Comparison of ENCODE assay signal across 8 cellular contexts in genomic region chr1:966135-966602, GRCh38. TPM values are rescaled to one million over a fixed set of nuclear protein-coding genes. Genes with fewer than 3 reads are reported as not detected.
A peak's percentile ranks its signal among the peaks of the same experiment; 100 is the strongest.
DNase-seq lines count a peak whose midpoint lies in the region; ATAC-seq and TF ChIP-seq lines count a peak whose summit lies in the region.

PLEKHN1 (plus strand) TSS chr1:966482; CDS start chr1:966532, 50 bp downstream.

- H3F3A ChIP-seq in OCI-LY1 (ENCODE audit: insufficient read depth, low read length) = no peaks in the 10 kb centered on the region

- dilution Hi-C loops in mammary epithelial cell (cut with HindIII; ENCODE audit: low sequenced_read_pairs) = loop anchor here (5.0 to 10.0 kb wide), 3 partner anchors 101 to 406 kb away; no protein-coding TSS in a partner anchor

- peaks cover 0 to 19% (median 0%) of the 10 kb centered on the region in 4 donors for H3K4me1 Mint-ChIP-seq in CD4-positive, CD25-positive, alpha-beta regulatory T cell
- H3K4me1 Mint-ChIP-seq in endothelial cell (ENCODE audit: unreplicated experiment) = no peaks in the 10 kb centered on the region

- H2AFZ ChIP-seq in OCI-LY1 (ENCODE audit: low read length) (no peak within 1 kb of the TSS), mammary epithelial cell (ENCODE audit: low read depth, low read length) (peak within 1 kb of the TSS; percentile 85)

- H3K4me1 ChIP-seq in CD4-positive, CD25-positive, alpha-beta regulatory T cell (ENCODE audit: control insufficient read depth, insufficient read depth, low read length, poor library complexity, severe bottlenecking) = peaks cover 26% of the 10 kb centered on the region
- H3K4me1 ChIP-seq in OCI-LY1 (ENCODE audit: insufficient read depth, low read length, severe bottlenecking) (peaks cover 21% of the 10 kb centered on the region), mammary epithelial cell (ENCODE audit: insufficient read depth, low read length) (peaks cover 35% of the 10 kb centered on the region), lower lobe of right lung (peaks cover 21% of the 10 kb centered on the region), uterus (peaks cover 0 to 7% of the 10 kb centered on the region in 2 donors)

- no peaks in the 10 kb centered on the region for H3K9me2 ChIP-seq in OCI-LY1 (ENCODE audit: low read depth, low read length)

- no peak for TF ChIP-seq POLR2A in uterus (IDR thresholded peaks at IDR 0.05)

- ATAC-seq in CD4-positive, CD25-positive, alpha-beta regulatory T cell (ENCODE audit: low read depth in 2 of 2) = peak; percentile 16 to 36
- peak; percentile 22 for ATAC-seq in GM21515 (IDR thresholded peaks at IDR 0.05; ENCODE audit: unreplicated experiment)
- peak; percentile 81 to 93 for ATAC-seq in lower lobe of right lung
- ATAC-seq in GM18858 (IDR thresholded peaks at IDR 0.05; ENCODE audit: unreplicated experiment) = no peak

- no peak within 1 kb of the TSS for H3K4me3 ChIP-seq in CD4-positive, CD25-positive, alpha-beta regulatory T cell (ENCODE audit: low read depth, low read length)
- H3K4me3 ChIP-seq in OCI-LY1 (ENCODE audit: low read depth, low read length, poor library complexity, severe bottlenecking) = peak within 1 kb of the TSS; percentile 57
- H3K4me3 ChIP-seq in mammary epithelial cell (replicated peaks in 1 of 3; ENCODE audit: insufficient read depth in 1 of 3, low read depth in 2 of 3, low read length in 3 of 3) = peak within 1 kb of the TSS; percentile 43 to 70 (median 59)
- H3K4me3 ChIP-seq in lower lobe of right lung = peak within 1 kb of the TSS; percentile 81
- peak within 1 kb of the TSS; percentile 38 to 45 for H3K4me3 ChIP-seq in uterus

- TF ChIP-seq CTCF in OCI-LY1 (IDR thresholded peaks at IDR 0.05; ENCODE audit: low read length) (no peak), mammary epithelial cell (conservative IDR thresholded peaks at IDR 0.05 in 1 of 2, IDR thresholded peaks at IDR 0.05 in 1 of 2; ENCODE audit: extremely low read depth in 1 of 2, insufficient read depth in 1 of 2, low read depth in 1 of 2, low read length in 2 of 2) (no peak), lower lobe of right lung (IDR thresholded peaks at IDR 0.05) (no peak), uterus (IDR thresholded peaks at IDR 0.05) (no peak), endothelial cell (IDR thresholded peaks at IDR 0.05; ENCODE audit: unreplicated experiment) (no peak)

- DNase-seq in CD4-positive, CD25-positive, alpha-beta regulatory T cell = peak in 1 of 3 donors; percentile 52
- DNase-seq in mammary epithelial cell = peak; percentile 88
- no peak for DNase-seq in lower lobe of right lung
- DNase-seq in uterus = no peak
- no peak for DNase-seq in endothelial cell (ENCODE audit: low spot score)

- H3K27ac ChIP-seq in CD4-positive, CD25-positive, alpha-beta regulatory T cell (ENCODE audit: insufficient read depth, low read length, poor library complexity, severe bottlenecking) = peak within 1 kb of the TSS; percentile 68
- H3K27ac ChIP-seq in OCI-LY1 (ENCODE audit: low read depth, low read length, poor library complexity, severe bottlenecking) = no peak within 1 kb of the TSS
- H3K27ac ChIP-seq in mammary epithelial cell (ENCODE audit: insufficient read depth, low read depth, low read length) = peak within 1 kb of the TSS; percentile 97
- peak within 1 kb of the TSS; percentile 83 for H3K27ac ChIP-seq in lower lobe of right lung
- H3K27ac ChIP-seq in uterus = peak within 1 kb of the TSS in 1 of 2 donors; percentile 8

- H3K27ac Mint-ChIP-seq in CD4-positive, CD25-positive, alpha-beta regulatory T cell = peak within 1 kb of the TSS in 2 of 3 donors; percentile 7 to 60
- H3K27ac Mint-ChIP-seq in endothelial cell (ENCODE audit: unreplicated experiment) = no peak within 1 kb of the TSS

- CTCF ChIA-PET in mammary epithelial cell (lab: Charles Lee; ENCODE audit: low non-redundant PET) = no interaction called here

- H3K9me3 Mint-ChIP-seq in CD4-positive, CD25-positive, alpha-beta regulatory T cell = no peaks in the 10 kb centered on the region
- H3K9me3 Mint-ChIP-seq in endothelial cell (ENCODE audit: unreplicated experiment) = no peaks in the 10 kb centered on the region

- intact Hi-C loops in mammary epithelial cell (cut with micrococcal nuclease) (loop anchor here (2.0 kb wide), 1 partner anchor 59 kb away; no protein-coding TSS in a partner anchor), lower lobe of right lung (cut with DNase I) (no loop called here), uterus (cut with DNase I; ENCODE audit: low total_unique reads) (no loop called here)

- no peaks in the 10 kb centered on the region for H3K9me3 ChIP-seq in CD4-positive, CD25-positive, alpha-beta regulatory T cell (ENCODE audit: control insufficient read depth in 2 of 2, low read length in 2 of 2)
- no peaks in the 10 kb centered on the region for H3K9me3 ChIP-seq in OCI-LY1 (ENCODE audit: low read length)
- H3K9me3 ChIP-seq in mammary epithelial cell (replicated peaks; ENCODE audit: insufficient read depth, low read length) = no peaks in the 10 kb centered on the region
- no peaks in the 10 kb centered on the region for H3K9me3 ChIP-seq in lower lobe of right lung
- H3K9me3 ChIP-seq in uterus = no peaks in the 10 kb centered on the region

- 8% methylated on average over 2 of the region's 24 CpGs for WGBS in mammary epithelial cell (ENCODE audit: low coverage, missing lambda C conversion rate)

- in situ Hi-C loops in mammary epithelial cell (cut with MboI; ENCODE audit: low sequenced_read_pairs in 2 of 2) = no loop called here

- H3K36me3 Mint-ChIP-seq in CD4-positive, CD25-positive, alpha-beta regulatory T cell = no peaks in the 10 kb centered on the region
- H3K36me3 Mint-ChIP-seq in endothelial cell (ENCODE audit: low read depth, unreplicated experiment) = no peaks in the 10 kb centered on the region

- BruUV-seq in mammary epithelial cell (replicated peaks; lab: Mats Ljungman, UMichigan) = no TSS peak

- H3K79me2 ChIP-seq in OCI-LY1 (ENCODE audit: insufficient read depth, low read length) (no peaks in the 10 kb centered on the region), mammary epithelial cell (ENCODE audit: insufficient read depth, low read length) (peaks cover 17% of the 10 kb centered on the region)

- peak within 1 kb of the TSS; percentile 76 for H3K4me2 ChIP-seq in OCI-LY1 (ENCODE audit: low read length)
- peak within 1 kb of the TSS; percentile 95 for H3K4me2 ChIP-seq in mammary epithelial cell (ENCODE audit: insufficient read depth, low read depth, low read length)

- no peaks in the 10 kb centered on the region for H3K36me3 ChIP-seq in CD4-positive, CD25-positive, alpha-beta regulatory T cell (ENCODE audit: control insufficient read depth, insufficient read depth, low read length)
- H3K36me3 ChIP-seq in OCI-LY1 (ENCODE audit: insufficient read depth, low read length) (no peaks in the 10 kb centered on the region; the same call in 1 of the 2 replicates), mammary epithelial cell (ENCODE audit: insufficient read depth, low read length) (no peaks in the 10 kb centered on the region), lower lobe of right lung (peaks cover 6% of the 10 kb centered on the region), uterus (no peaks in the 10 kb centered on the region)

- no peaks in the 10 kb centered on the region for H3K27me3 Mint-ChIP-seq in CD4-positive, CD25-positive, alpha-beta regulatory T cell
- peaks cover 14% of the 10 kb centered on the region for H3K27me3 Mint-ChIP-seq in endothelial cell (ENCODE audit: unreplicated experiment)

- H3K4me3 Mint-ChIP-seq in CD4-positive, CD25-positive, alpha-beta regulatory T cell = peak within 1 kb of the TSS; percentile 64 to 89 (median 79)
- H3K4me3 Mint-ChIP-seq in endothelial cell (ENCODE audit: unreplicated experiment) = no peak within 1 kb of the TSS

- H4K20me1 ChIP-seq in OCI-LY1 (ENCODE audit: insufficient read depth, low read length) (no peaks in the 10 kb centered on the region), mammary epithelial cell (ENCODE audit: insufficient read depth, low read length) (no peaks in the 10 kb centered on the region)

- no peaks in the 10 kb centered on the region for H3K27me3 ChIP-seq in CD4-positive, CD25-positive, alpha-beta regulatory T cell (ENCODE audit: control insufficient read depth, insufficient read depth, low read length)
- H3K27me3 ChIP-seq in OCI-LY1 (ENCODE audit: insufficient read depth, low read length) (no peaks in the 10 kb centered on the region; the same call in 1 of the 2 replicates), mammary epithelial cell (ENCODE audit: insufficient read depth, low read length) (no peaks in the 10 kb centered on the region), lower lobe of right lung (ENCODE audit: low read depth) (peaks cover 25% of the 10 kb centered on the region), uterus (peaks cover 9% of the 10 kb centered on the region in 2 donors)

- H3K9ac ChIP-seq in OCI-LY1 (ENCODE audit: low read length) (peak within 1 kb of the TSS; percentile 33; the same call in 1 of the 2 replicates), mammary epithelial cell (ENCODE audit: insufficient read depth, low read length) (peak within 1 kb of the TSS; percentile 86)

RNA-seq across cellular contexts. Expression of gene PLEKHN1, which starts in this region (rescaled TPM):
- total RNA-seq in CD4-positive, CD25-positive, alpha-beta regulatory T cell = 2.5 TPM
- polyA plus RNA-seq in CD4-positive, CD25-positive, alpha-beta regulatory T cell = under 1 TPM in 2 of 4 donors, not detected in 2; 0.39 to 0.61 TPM
- total RNA-seq in mammary epithelial cell (10 to 100 TPM in 1 of 2 donors, 1 to 10 TPM in 1; 4.8 to 28.6 TPM), lower lobe of right lung (1.2 TPM), uterus (1 to 10 TPM in 1 of 4 donors, not detected in 3; 1.1 TPM), endothelial cell (ENCODE audit: unreplicated experiment) (not detected)
- 4.6 TPM for polyA plus RNA-seq in mammary epithelial cell
- polyA minus RNA-seq in mammary epithelial cell = 9.7 TPM
